8 cellular contexts compared by ENCODE assay signal in the genomic region with DNA sequence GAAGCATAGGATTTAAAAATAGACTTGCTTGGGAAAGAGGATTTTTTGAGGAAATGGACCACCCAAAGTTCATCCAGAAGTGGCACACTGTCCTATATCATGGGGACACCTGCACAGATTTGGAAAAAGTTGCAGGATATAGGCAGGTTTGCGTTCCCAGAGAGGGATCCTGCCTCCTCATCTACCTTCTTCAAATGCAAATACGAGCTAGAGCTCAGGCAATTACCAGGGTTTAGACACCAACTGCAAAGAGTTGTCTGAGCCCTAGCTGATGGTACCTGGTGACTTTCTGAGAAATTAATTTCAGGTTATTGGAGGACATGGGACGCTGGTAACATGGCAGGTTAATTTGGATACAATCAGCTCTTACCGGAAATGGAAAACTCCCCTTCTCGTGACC.
"Had no signal": no experiment of that assay in that cellular context is flagged by ENCODE, and none has a peak within 500 bp of the region (broad histone marks: within the 10 kb centered on the region; RNA-seq: fewer than 3 reads in every experiment).

No MANE protein-coding gene starts in this region.

- H3K4me1 ChIP-seq: HAP-1 had no signal

- H2AFZ ChIP-seq: GM23248 had no signal

- H3K9me3 Mint-ChIP-seq: H9, HFFc6 had no signal

- ATAC-seq: HCT116 had no signal

- H3K36me3 ChIP-seq: HAP-1 had no signal

- DNase-seq: GM23248, GOT3, H7, H9, HCEC 1CT, HFFc6 had no signal

- H3K27ac ChIP-seq: GM23248 had no signal

- H3K9me3 ChIP-seq: HAP-1 had no signal

- H3K4me3 Mint-ChIP-seq: H9, HFFc6 had no signal

- H3K9ac ChIP-seq: GM23248 had no signal

- H3K4me3 ChIP-seq: GM23248, HAP-1 had no signal

- H3K27ac Mint-ChIP-seq: H9, HFFc6 had no signal
